ENCODE assay signal across 20 cellular contexts in genomic region chr5:52998552-52999313, GRCh38. TPM values are rescaled to one million over a fixed set of nuclear protein-coding genes. Genes with fewer than 3 reads are reported as not detected.
A peak's percentile ranks its signal among the peaks of the same experiment; 100 is the strongest.
DNase-seq lines count a peak whose midpoint lies in the region; ATAC-seq and TF ChIP-seq lines count a peak whose summit lies in the region.
"Had no signal": no experiment of that assay in that cellular context is flagged by ENCODE, and none has a peak within 500 bp of the region (broad histone marks: within the 10 kb centered on the region; RNA-seq: fewer than 3 reads in every experiment).

No MANE protein-coding gene starts in this region.

- peaks cover 100% of the 10 kb centered on the region for H3K79me2 ChIP-seq in SK-N-SH (ENCODE audit: insufficient read depth)

- H3K4me1 ChIP-seq in SK-N-SH (ENCODE audit: control insufficient read depth in 1 of 2, insufficient read depth in 2 of 2, low read depth in 1 of 2, low read length in 1 of 2) (peaks cover 0 to 38% of the 10 kb centered on the region in 2 experiments; a peak in 2 of 4 replicates), left ventricle myocardium inferior (no peaks in the 10 kb centered on the region)

- peaks cover 4 to 66% of the 10 kb centered on the region in 2 experiments for H3K36me3 ChIP-seq in SK-N-SH (replicated peaks in 1 of 2; ENCODE audit: control insufficient read depth in 1 of 2, insufficient read depth in 2 of 2, low read length in 1 of 2)
- no peaks in the 10 kb centered on the region for H3K36me3 ChIP-seq in left ventricle myocardium inferior

- peaks cover 76% of the 10 kb centered on the region for H3F3A ChIP-seq in SK-N-SH (replicated peaks; ENCODE audit: insufficient read depth)

- 41% methylated on average over 2 of the region's 2 CpGs for WGBS in SK-N-SH (ENCODE audit: low lambda C conversion rate)

- no peak overlapping the region for H3K4me3 Mint-ChIP-seq in activated CD4-positive, alpha-beta memory T cell treated with anti-CD3 and anti-CD28 coated beads, Interleukin-2, amount 10 ng/mL, durations not matched to agents 7 days and 5 days
- no peak overlapping the region for H3K4me3 Mint-ChIP-seq in activated CD4-positive, alpha-beta memory T cell treated with anti-CD3 and anti-CD28 coated beads for 36 hours
- H3K4me3 Mint-ChIP-seq: CD8-positive, alpha-beta T cell; neural crest cell had no signal

- H3K27me3 ChIP-seq in SK-N-SH (ENCODE audit: insufficient read depth) (no peaks in the 10 kb centered on the region), left ventricle myocardium inferior (ENCODE audit: low read depth) (no peaks in the 10 kb centered on the region)

- intact Hi-C loops in activated CD4-positive, alpha-beta memory T cell treated with anti-CD3 and anti-CD28 coated beads for 36 hours (cut with micrococcal nuclease): no loop called here
- intact Hi-C loops in posterior cingulate gyrus (cut with DNase I): no loop called here
- intact Hi-C loops in left ventricle myocardium inferior (cut with micrococcal nuclease): no loop called here

- H3K36me3 Mint-ChIP-seq in activated CD4-positive, alpha-beta memory T cell treated with anti-CD3 and anti-CD28 coated beads, Interleukin-2, amount 10 ng/mL, durations not matched to agents 7 days and 5 days (ENCODE audit: low read depth): peaks cover 49% of the 10 kb centered on the region
- no peaks in the 10 kb centered on the region for H3K36me3 Mint-ChIP-seq in activated CD4-positive, alpha-beta memory T cell treated with anti-CD3 and anti-CD28 coated beads for 36 hours
- H3K36me3 Mint-ChIP-seq: CD8-positive, alpha-beta T cell had no signal

- no peak for TF ChIP-seq EP300 in SK-N-SH (IDR thresholded peaks at IDR 0.05; ENCODE audit: borderline replicate concordance in 1 of 2, low read depth in 1 of 2, low read length in 1 of 2)

- no peak overlapping the region for H3K4me3 ChIP-seq in SK-N-SH (ENCODE audit: low read depth in 2 of 2, low read length in 1 of 2)
- no peak overlapping the region for H3K4me3 ChIP-seq in left ventricle myocardium inferior
- H3K4me3 ChIP-seq: lung had no signal

- no peaks in the 10 kb centered on the region for H3K9me3 Mint-ChIP-seq in activated CD4-positive, alpha-beta memory T cell treated with anti-CD3 and anti-CD28 coated beads, Interleukin-2, amount 10 ng/mL, durations not matched to agents 7 days and 5 days
- no peaks in the 10 kb centered on the region for H3K9me3 Mint-ChIP-seq in activated CD4-positive, alpha-beta memory T cell treated with anti-CD3 and anti-CD28 coated beads for 36 hours
- H3K9me3 Mint-ChIP-seq: activated T-helper 2 cell treated with anti-CD3 and anti-CD28 coated beads, Interferon-gamma antibody, Interleukin-2, Interleukin-4, amounts not matched to agents 10 μg/mL and 5 μg/mL and 100 μg/mL, durations not matched to agents 14 hours and 24 hours and 36 hours; CD8-positive, alpha-beta T cell had no signal

- ATAC-seq in HG02623 (IDR thresholded peaks at IDR 0.05; ENCODE audit: unreplicated experiment): peak; percentile 41
- ATAC-seq: CD8-positive, alpha-beta T cell; sciatic nerve had no signal

- TF ChIP-seq CTCF in SK-N-SH (IDR thresholded peaks at IDR 0.05) (no peak), left ventricle myocardium inferior (IDR thresholded peaks at IDR 0.05; ENCODE audit: borderline replicate concordance) (no peak)

- no peak for TF ChIP-seq RAD21 in SK-N-SH (IDR thresholded peaks at IDR 0.05; ENCODE audit: low read length)

- no peak for DNase-seq in activated CD4-positive, alpha-beta memory T cell treated with anti-CD3 and anti-CD28 coated beads, Interleukin-2, amount 10 ng/mL, durations not matched to agents 7 days and 5 days
- no peak for DNase-seq in activated CD4-positive, alpha-beta memory T cell treated with anti-CD3 and anti-CD28 coated beads for 36 hours
- no peak for DNase-seq in SK-N-SH
- DNase-seq in superior temporal gyrus (ENCODE audit: extremely low spot score): peak; percentile 53
- no peak for DNase-seq in EL
- no peak for DNase-seq in posterior cingulate gyrus
- DNase-seq in left ventricle myocardium inferior: no peak
- DNase-seq: activated CD4-positive, alpha-beta T cell treated with anti-CD3 and anti-CD28 coated beads, Interleukin-2, amount 50 U/mL, for 4 hours; CD8-positive, alpha-beta T cell; dermis blood vessel endothelial cell; Karpas-422; NCI-H2029 treated with DMSO at 0.1 percent for 48 hours; Right ventricle myocardium superior; stimulated activated naive CD4-positive, alpha-beta T cell had no signal

- peak overlapping the region; percentile 56 for H3K9ac ChIP-seq in SK-N-SH

- H3K27ac Mint-ChIP-seq in activated CD4-positive, alpha-beta memory T cell treated with anti-CD3 and anti-CD28 coated beads, Interleukin-2, amount 10 ng/mL, durations not matched to agents 7 days and 5 days: peak overlapping the region; percentile 26
- no peak overlapping the region for H3K27ac Mint-ChIP-seq in activated CD4-positive, alpha-beta memory T cell treated with anti-CD3 and anti-CD28 coated beads for 36 hours
- H3K27ac Mint-ChIP-seq: activated T-helper 2 cell treated with anti-CD3 and anti-CD28 coated beads, Interferon-gamma antibody, Interleukin-2, Interleukin-4, amounts not matched to agents 10 μg/mL and 5 μg/mL and 100 μg/mL, durations not matched to agents 14 hours and 24 hours and 36 hours; CD8-positive, alpha-beta T cell had no signal

- H3K27me3 Mint-ChIP-seq in activated CD4-positive, alpha-beta memory T cell treated with anti-CD3 and anti-CD28 coated beads, Interleukin-2, amount 10 ng/mL, durations not matched to agents 7 days and 5 days: peaks cover under 1% of the 10 kb centered on the region
- H3K27me3 Mint-ChIP-seq in activated CD4-positive, alpha-beta memory T cell treated with anti-CD3 and anti-CD28 coated beads for 36 hours: no peaks in the 10 kb centered on the region

- H3K9me2 ChIP-seq in SK-N-SH: no peaks in the 10 kb centered on the region

- H2AFZ ChIP-seq in SK-N-SH (ENCODE audit: low read depth): no peak overlapping the region

- H3K4me2 ChIP-seq in SK-N-SH: peak overlapping the region; percentile 41

- peaks cover 12% of the 10 kb centered on the region for H4K20me1 ChIP-seq in SK-N-SH (ENCODE audit: insufficient read depth)

- POLR2A ChIA-PET in activated CD4-positive, alpha-beta memory T cell treated with anti-CD3 and anti-CD28 coated beads, Interleukin-2, amount 10 ng/mL, durations not matched to agents 7 days and 5 days (lab: Charles Lee): interaction anchor here (0.6 to 1.5 kb wide), 6 partner anchors 9 to 97 kb away, joined by 3 to 6 read pairs (median 3); partner anchors contain the start of gene ITGA2
- POLR2A ChIA-PET in activated CD4-positive, alpha-beta memory T cell treated with anti-CD3 and anti-CD28 coated beads for 36 hours (lab: Charles Lee): interaction anchor here (1.5 kb wide), 1 partner anchor 9 kb away, joined by 4 read pairs; the partner anchor contains the start of gene ITGA2
- POLR2A ChIA-PET in SK-N-SH (lab: Yijun Ruan, JAX): no interaction called here

- peaks cover 39% of the 10 kb centered on the region for H3K4me1 Mint-ChIP-seq in activated CD4-positive, alpha-beta memory T cell treated with anti-CD3 and anti-CD28 coated beads, Interleukin-2, amount 10 ng/mL, durations not matched to agents 7 days and 5 days
- peaks cover 6% of the 10 kb centered on the region for H3K4me1 Mint-ChIP-seq in activated CD4-positive, alpha-beta memory T cell treated with anti-CD3 and anti-CD28 coated beads for 36 hours (ENCODE audit: low read depth)

- CTCF ChIA-PET in activated CD4-positive, alpha-beta memory T cell treated with anti-CD3 and anti-CD28 coated beads, Interleukin-2, amount 10 ng/mL, durations not matched to agents 7 days and 5 days (lab: Charles Lee): interaction anchor here (0.9 to 1.5 kb wide), 4 partner anchors 8 to 43 kb away, joined by 3 to 8 read pairs (median 4); partner anchors contain the start of gene ITGA2
- CTCF ChIA-PET in activated CD4-positive, alpha-beta memory T cell treated with anti-CD3 and anti-CD28 coated beads for 36 hours (lab: Charles Lee): interaction anchor here (0.8 to 1.3 kb wide), 3 partner anchors 11 to 50 kb away, joined by 3 to 4 read pairs (median 3); no protein-coding TSS in a partner anchor
- CTCF ChIA-PET in SK-N-SH (lab: Yijun Ruan, JAX): interaction anchor here (0.5 to 0.9 kb wide), 4 partner anchors 9 to 83 kb away, joined by 3 to 4 read pairs (median 4); no protein-coding TSS in a partner anchor

- H3K27ac ChIP-seq in SK-N-SH (ENCODE audit: low read depth in 2 of 2, low read length in 1 of 2) (peak overlapping the region in 1 of 2 experiments; percentile 75; a peak in 2 of 4 replicates), left ventricle myocardium inferior (replicated peaks) (no peak overlapping the region)
- H3K27ac ChIP-seq: HL-60 had no signal

- no peaks in the 10 kb centered on the region for H3K9me3 ChIP-seq in SK-N-SH
- no peaks in the 10 kb centered on the region for H3K9me3 ChIP-seq in left ventricle myocardium inferior (replicated peaks)

TF ChIP-seq in SK-N-SH, 30 proteins besides CTCF, POLR2A, EP300 and RAD21 (continues in another document):
- no peak for TF ChIP-seq JUND (IDR thresholded peaks at IDR 0.05)
- TF ChIP-seq FOXM1 (IDR thresholded peaks at IDR 0.05; ENCODE audit: low read depth): no peak
- TF ChIP-seq PBX3 (IDR thresholded peaks at IDR 0.05): peak; percentile 69
- TF ChIP-seq CHD2 (IDR thresholded peaks at IDR 0.05; ENCODE audit: low read length, partially characterized antibody): no peak
- TF ChIP-seq FOSL2 (IDR thresholded peaks at IDR 0.05; ENCODE audit: borderline replicate concordance, low read depth): no peak

RNA-seq across cellular contexts. Expression of gene ITGA2, which starts 9.6 kb away (rescaled TPM):
- total RNA-seq in activated CD4-positive, alpha-beta memory T cell treated with anti-CD3 and anti-CD28 coated beads, Interleukin-2, amount 10 ng/mL, durations not matched to agents 7 days and 5 days: 10 to 100 TPM; 10.2 to 11.2 TPM
- total RNA-seq in activated CD4-positive, alpha-beta memory T cell treated with anti-CD3 and anti-CD28 coated beads for 36 hours: 1 to 10 TPM; 2.2 to 2.3 TPM
- 38.2 and 52.1 TPM in 2 replicates for polyA plus RNA-seq in SK-N-SH (2012; rRNA removed)
- polyA plus RNA-seq in SK-N-SH (2012; cell fraction: cytosol; rRNA removed): 47.1 and 52.1 TPM in 2 replicates
- 24.2 and 48.6 TPM in 2 replicates for polyA plus RNA-seq in SK-N-SH (2012; cell fraction: nucleus; rRNA removed)
- 0.80 TPM for total RNA-seq in left ventricle myocardium inferior
- total RNA-seq: CD8-positive, alpha-beta T cell had no signal
